ENCODE assay signal across 12 cellular contexts in the genomic region with DNA sequence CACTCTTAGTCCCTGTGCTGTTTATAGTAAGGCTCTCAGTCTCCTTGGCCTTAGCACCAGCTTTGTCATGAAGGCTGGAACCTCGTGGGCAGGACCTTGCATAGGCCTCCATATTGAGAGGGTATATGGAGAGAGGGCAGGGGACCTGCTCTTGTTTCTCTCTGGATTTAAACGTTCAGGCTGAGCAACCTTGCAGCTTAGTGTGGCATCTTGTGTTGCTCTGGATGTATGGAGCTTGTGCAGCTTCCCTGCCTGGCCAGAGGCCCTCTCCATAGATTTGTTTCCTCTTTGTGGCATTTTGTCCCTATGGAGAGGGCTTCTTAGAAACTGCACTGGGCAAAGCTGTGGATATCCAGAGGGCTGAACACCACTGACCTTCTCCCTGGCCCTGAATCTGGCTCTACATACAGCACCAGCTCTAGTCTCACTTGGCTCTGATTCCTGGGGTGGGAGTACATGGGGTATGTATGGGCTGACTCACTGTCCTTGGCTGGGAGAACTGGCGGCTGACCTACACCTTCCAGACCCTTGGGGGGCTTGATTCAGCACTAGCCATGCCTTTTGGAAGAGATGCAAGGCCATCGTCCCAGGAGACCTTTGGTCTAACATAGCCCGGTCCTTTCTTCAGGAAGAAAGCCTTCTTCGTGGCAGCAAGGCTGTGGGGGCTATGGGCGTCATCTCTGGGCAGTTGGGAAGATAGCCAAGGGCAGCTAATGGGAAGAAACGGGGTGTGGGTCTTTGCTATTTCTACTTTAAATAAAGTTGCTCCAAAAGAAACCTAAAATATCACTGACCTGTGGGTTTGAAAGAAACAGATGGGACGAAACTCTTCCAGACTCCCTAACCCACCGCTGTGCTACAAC. TPM values are rescaled to one million over a fixed set of nuclear protein-coding genes. Genes with fewer than 3 reads are reported as not detected.
DNase-seq lines count a peak whose midpoint lies in the region; ATAC-seq and TF ChIP-seq lines count a peak whose summit lies in the region.
"Had no signal": no experiment of that assay in that cellular context is flagged by ENCODE, and none has a peak within 500 bp of the region (broad histone marks: within the 10 kb centered on the region; RNA-seq: fewer than 3 reads in every experiment).

No MANE protein-coding gene starts in this region.

- H3K27ac ChIP-seq in cardiac muscle cell (peak overlapping the region; percentile 29), right cardiac atrium (ENCODE audit: low read length) (peak overlapping the region; percentile 77)

- H3K9me3 ChIP-seq in cardiac muscle cell (ENCODE audit: low read depth): no peaks in the 10 kb centered on the region
- no peaks in the 10 kb centered on the region for H3K9me3 ChIP-seq in right cardiac atrium (ENCODE audit: control insufficient read depth, low read length)

- no peaks in the 10 kb centered on the region for H3K9me3 Mint-ChIP-seq in activated naive CD8-positive, alpha-beta T cell (ENCODE audit: low read depth)
- H3K9me3 Mint-ChIP-seq in stimulated activated naive B cell treated with anti-CD40 and anti-IgM and Interleukin-4, amounts not matched to agents 10 μg/mL and 1 μg/mL and 100 μg/mL, for 72 hours: no peaks in the 10 kb centered on the region

- no peak for TF ChIP-seq CTCF in cardiac muscle cell (IDR thresholded peaks at IDR 0.05; ENCODE audit: low read depth, low read length)

- peaks cover 57% of the 10 kb centered on the region for H3K4me1 Mint-ChIP-seq in activated naive CD8-positive, alpha-beta T cell (ENCODE audit: low read depth)
- peaks cover 25 to 37% of the 10 kb centered on the region in 2 donors for H3K4me1 Mint-ChIP-seq in stimulated activated naive B cell treated with anti-CD40 and anti-IgM and Interleukin-4, amounts not matched to agents 10 μg/mL and 1 μg/mL and 100 μg/mL, for 72 hours

- H3K4me3 ChIP-seq in cardiac muscle cell (no peak overlapping the region), right cardiac atrium (ENCODE audit: low read length) (no peak overlapping the region)

- H3K27me3 ChIP-seq in cardiac muscle cell: no peaks in the 10 kb centered on the region
- no peaks in the 10 kb centered on the region for H3K27me3 ChIP-seq in right cardiac atrium (ENCODE audit: control insufficient read depth, insufficient read depth)

- peak overlapping the region; percentile 65 for H3K4me3 Mint-ChIP-seq in activated naive CD8-positive, alpha-beta T cell
- no peak overlapping the region for H3K4me3 Mint-ChIP-seq in stimulated activated naive B cell treated with anti-CD40 and anti-IgM and Interleukin-4, amounts not matched to agents 10 μg/mL and 1 μg/mL and 100 μg/mL, for 72 hours

- intact Hi-C loops in Right ventricle myocardium inferior (cut with DNase I) (no loop called here), right cardiac atrium (cut with DNase I) (loop anchor here in 1 of 4 donors (5.0 kb wide), 1 partner anchor 39 kb away; no protein-coding TSS in a partner anchor)

- H3K27ac Mint-ChIP-seq in activated naive CD8-positive, alpha-beta T cell: peak overlapping the region; percentile 78
- H3K27ac Mint-ChIP-seq in stimulated activated naive B cell treated with anti-CD40 and anti-IgM and Interleukin-4, amounts not matched to agents 10 μg/mL and 1 μg/mL and 100 μg/mL, for 72 hours: peak overlapping the region; percentile 63
- H3K27ac Mint-ChIP-seq: progenitor cell of endocrine pancreas had no signal

- H3K4me1 ChIP-seq in cardiac muscle cell (ENCODE audit: low read depth) (peaks cover 17% of the 10 kb centered on the region), right cardiac atrium (ENCODE audit: control insufficient read depth, insufficient read depth, low read length) (peaks cover 33% of the 10 kb centered on the region)

- ATAC-seq in Right ventricle myocardium inferior: no peak
- ATAC-seq in right cardiac atrium: peak in 1 of 2 donors; percentile 3
- ATAC-seq in stimulated activated naive B cell treated with anti-CD40 and anti-IgM and Interleukin-4, amounts not matched to agents 10 μg/mL and 1 μg/mL and 100 μg/mL, for 72 hours (replicated peaks): no peak
- ATAC-seq in HG03280 (IDR thresholded peaks at IDR 0.05; ENCODE audit: unreplicated experiment): no peak
- ATAC-seq in HG03139 (IDR thresholded peaks at IDR 0.05; ENCODE audit: unreplicated experiment): no peak

- DNase-seq in cardiac muscle cell (ENCODE audit: low read depth in 1 of 2, low spot score in 1 of 2) (no peak), Right ventricle myocardium inferior (ENCODE audit: missing footprints) (no peak), right cardiac atrium (no peak)
- no peak for DNase-seq in stimulated activated naive B cell treated with anti-CD40 and anti-IgM and Interleukin-4, amounts not matched to agents 10 μg/mL and 1 μg/mL and 100 μg/mL, for 72 hours
- DNase-seq in stimulated activated CD4-positive, alpha-beta T cell treated with anti-CD3 and anti-CD28 coated beads, Interleukin-1b, Interleukin-23, amount 100 ng/mL, for 48 hours: no peak
- DNase-seq: AML-193; NCI-H1930; stimulated activated CD4-positive, alpha-beta T cell treated with anti-CD3 and anti-CD28 coated beads, Interleukin-4, amount 100 ng/mL, for 1 hour had no signal

- no peaks in the 10 kb centered on the region for H3K36me3 ChIP-seq in cardiac muscle cell

- no peaks in the 10 kb centered on the region for H3K27me3 Mint-ChIP-seq in activated naive CD8-positive, alpha-beta T cell
- H3K27me3 Mint-ChIP-seq in stimulated activated naive B cell treated with anti-CD40 and anti-IgM and Interleukin-4, amounts not matched to agents 10 μg/mL and 1 μg/mL and 100 μg/mL, for 72 hours: no peaks in the 10 kb centered on the region

- peaks cover 2% of the 10 kb centered on the region for H3K36me3 Mint-ChIP-seq in activated naive CD8-positive, alpha-beta T cell
- H3K36me3 Mint-ChIP-seq in stimulated activated naive B cell treated with anti-CD40 and anti-IgM and Interleukin-4, amounts not matched to agents 10 μg/mL and 1 μg/mL and 100 μg/mL, for 72 hours: peaks cover 3 to 15% of the 10 kb centered on the region in 2 donors

- 62% methylated on average over 10 of the region's 10 CpGs for WGBS in right cardiac atrium

RNA-seq across cellular contexts. Expression of a gene that starts 30.5 kb away (rescaled TPM):
- total RNA-seq in cardiac muscle cell (12.7 and 19.0 TPM in 2 replicates), Right ventricle myocardium inferior (28.2 TPM), right cardiac atrium (10 to 100 TPM; 29.1 to 83.3 (median 41.9) TPM)
- polyA plus RNA-seq in cardiac muscle cell (20.1 and 23.3 TPM in 2 replicates), right cardiac atrium (44.8 TPM)

RNA-seq across cellular contexts. Expression of a gene that starts 38.8 kb away (rescaled TPM):
- total RNA-seq in cardiac muscle cell: 1.7 and 2.2 TPM in 2 replicates
- polyA plus RNA-seq in cardiac muscle cell: 3.0 and 5.1 TPM in 2 replicates
- 0.70 TPM for total RNA-seq in Right ventricle myocardium inferior
- total RNA-seq in right cardiac atrium: 1 to 10 TPM in 1 of 4 donors, under 1 TPM in 3; 0.37 to 1.1 (median 0.72) TPM
- polyA plus RNA-seq in right cardiac atrium: 0.43 TPM

RNA-seq across cellular contexts. Expression of a gene that starts 45.8 kb away (rescaled TPM):
- total RNA-seq in cardiac muscle cell (0.99 and 1.9 TPM in 2 replicates), Right ventricle myocardium inferior (1.1 TPM), right cardiac atrium (1 to 10 TPM; 2.9 to 5.4 (median 3.4) TPM)
- polyA plus RNA-seq in cardiac muscle cell (1.1 and 1.4 TPM in 2 replicates), right cardiac atrium (2.9 TPM)

RNA-seq across cellular contexts. Expression of a gene that starts 53.1 kb away (rescaled TPM):
- total RNA-seq in cardiac muscle cell: 80.5 and 111 TPM in 2 replicates
- 245 and 260 TPM in 2 replicates for polyA plus RNA-seq in cardiac muscle cell
- total RNA-seq in Right ventricle myocardium inferior: 174 TPM
- 100 to 1,000 TPM; 164 to 220 (median 198) TPM for total RNA-seq in right cardiac atrium
- polyA plus RNA-seq in right cardiac atrium: 351 TPM
